8 cellular contexts compared by ENCODE assay signal in genomic region chr14:21476925-21477681, GRCh38.
DNase-seq lines count a peak whose midpoint lies in the region; ATAC-seq and TF ChIP-seq lines count a peak whose summit lies in the region.

RAB2B (minus strand) TSS chr14:21476959; CDS start chr14:21476872, 87 bp downstream.
TOX4 (plus strand) TSS chr14:21477195; CDS start chr14:21477279, 84 bp downstream.

- peak within 1 kb of the TSS; percentile 82 for H3K4me3 ChIP-seq in WI38 (ENCODE audit: low read depth, low read length)

- DNase-seq in AG08395 (ENCODE audit: low spot score): peak; percentile 97
- peak; percentile 98 for DNase-seq in NCI-H2227 (lab: John Stamatoyannopoulos, UW; ENCODE audit: unreplicated experiment)
- peak; percentile 98 for DNase-seq in central memory CD4-positive, alpha-beta T cell
- DNase-seq in iris pigment epithelial cell (ENCODE audit: low read depth): peak; percentile 99
- peak; percentile 85 for DNase-seq in stimulated activated CD4-positive, alpha-beta T cell treated with anti-CD3 and anti-CD28 coated beads, Interleukin-12 subunit alpha, Interleukin-12 subunit beta, amount 100 ng/mL, for 4 hours

- TF ChIP-seq CTCF in WI38 (IDR thresholded peaks at IDR 0.05; ENCODE audit: low read depth, low read length): peak; percentile 96

- ATAC-seq in GM18870 (IDR thresholded peaks at IDR 0.05; ENCODE audit: unreplicated experiment): peak; percentile 99
- ATAC-seq in HG03139 (IDR thresholded peaks at IDR 0.05; ENCODE audit: unreplicated experiment): peak; percentile 98

Comparison
In these comparisons a context has a peak if more than half of its experiments do, and no peak if none do; other contexts are left out.
1. Peak in every context shown above with its lines: DNase-seq, ATAC-seq and H3K4me3 ChIP-seq.